21 cellular contexts compared by ENCODE assay signal in genomic region chr20:53800418-53800817, GRCh38.
"Had no signal": no experiment of that assay in that cellular context is flagged by ENCODE, and none has a peak within 500 bp of the region (broad histone marks: within the 10 kb centered on the region; RNA-seq: fewer than 3 reads in every experiment).

No MANE protein-coding gene starts in this region.

- H3K4me1 ChIP-seq: left ventricle myocardium inferior, lower lobe of right lung, neural progenitor cell, thyroid gland had no signal

- H3K4me1 Mint-ChIP-seq: stimulated activated effector memory CD8-positive, alpha-beta T cell treated with anti-CD3 and anti-CD28 coated beads, Interleukin-12 subunit alpha, Interleukin-12 subunit beta, amount 100 ng/mL, for 72 hours had no signal

- H3K9me3 ChIP-seq: left ventricle myocardium inferior, lower lobe of right lung, ovary, suprapubic skin, thyroid gland had no signal

- H3K4me3 ChIP-seq: left ventricle myocardium inferior, lower lobe of right lung, neural progenitor cell, ovary, suprapubic skin, thyroid gland had no signal

- H3K27me3 ChIP-seq: foreskin keratinocyte, neural progenitor cell, ovary, suprapubic skin, thyroid gland had no signal

- H3K9me3 Mint-ChIP-seq: dendritic cell treated with granulocyte-macrophage colony-stimulating factor and Interleukin-4, amounts not matched to agents 40 ng/mL and 50 ng/mL, for 4 days; effector memory CD8-positive, alpha-beta T cell; natural killer cell treated with Interleukin-12 subunit alpha and Interleukin-12 subunit beta and Interleukin-15 and Interleukin-18, amount 100 ng/mL, for 72 hours; neural progenitor cell; stimulated activated effector memory CD8-positive, alpha-beta T cell treated with anti-CD3 and anti-CD28 coated beads, Interleukin-12 subunit alpha, Interleukin-12 subunit beta, amount 100 ng/mL, for 72 hours had no signal

- H3K36me3 Mint-ChIP-seq: memory B cell; mesothelial cell of epicardium; natural killer cell treated with Interleukin-12 subunit alpha and Interleukin-12 subunit beta and Interleukin-15 and Interleukin-18, amount 100 ng/mL, for 72 hours; neural progenitor cell; stimulated activated effector memory CD8-positive, alpha-beta T cell treated with anti-CD3 and anti-CD28 coated beads, Interleukin-12 subunit alpha, Interleukin-12 subunit beta, amount 100 ng/mL, for 72 hours had no signal

- H2AFZ ChIP-seq: neural progenitor cell had no signal

- H3K36me3 ChIP-seq: left ventricle myocardium inferior, lower lobe of right lung, neural progenitor cell, ovary, suprapubic skin, thyroid gland had no signal

- H3K27me3 Mint-ChIP-seq: dendritic cell treated with granulocyte-macrophage colony-stimulating factor and Interleukin-4, amounts not matched to agents 40 ng/mL and 50 ng/mL, for 4 days; effector memory CD8-positive, alpha-beta T cell; memory B cell; natural killer cell treated with Interleukin-12 subunit alpha and Interleukin-12 subunit beta and Interleukin-15 and Interleukin-18, amount 100 ng/mL, for 72 hours had no signal

- ATAC-seq: effector memory CD8-positive, alpha-beta T cell; foreskin keratinocyte; left cardiac atrium; natural killer cell treated with Interleukin-12 subunit alpha and Interleukin-12 subunit beta and Interleukin-15 and Interleukin-18, amount 100 ng/mL, for 72 hours; right cardiac atrium; stimulated activated effector memory CD8-positive, alpha-beta T cell treated with anti-CD3 and anti-CD28 coated beads, Interleukin-12 subunit alpha, Interleukin-12 subunit beta, amount 100 ng/mL, for 72 hours; stimulated activated naive CD8-positive, alpha-beta T cell treated with anti-CD3 and anti-CD28 coated beads, Interleukin-15, Interleukin-2, amounts not matched to agents 100 U/mL and 50 U/mL, for 24 hours had no signal

- H3K4me3 Mint-ChIP-seq: dendritic cell treated with granulocyte-macrophage colony-stimulating factor and Interleukin-4, amounts not matched to agents 40 ng/mL and 50 ng/mL, for 4 days; effector memory CD8-positive, alpha-beta T cell; memory B cell; mesothelial cell of epicardium; natural killer cell treated with Interleukin-12 subunit alpha and Interleukin-12 subunit beta and Interleukin-15 and Interleukin-18, amount 100 ng/mL, for 72 hours; neural progenitor cell; stimulated activated effector memory CD8-positive, alpha-beta T cell treated with anti-CD3 and anti-CD28 coated beads, Interleukin-12 subunit alpha, Interleukin-12 subunit beta, amount 100 ng/mL, for 72 hours had no signal

- H3K9ac ChIP-seq: neural progenitor cell had no signal

- H3K27ac Mint-ChIP-seq: dendritic cell treated with granulocyte-macrophage colony-stimulating factor and Interleukin-4, amounts not matched to agents 40 ng/mL and 50 ng/mL, for 4 days; memory B cell; mesothelial cell of epicardium; natural killer cell treated with Interleukin-12 subunit alpha and Interleukin-12 subunit beta and Interleukin-15 and Interleukin-18, amount 100 ng/mL, for 72 hours; neural progenitor cell; stimulated activated effector memory CD8-positive, alpha-beta T cell treated with anti-CD3 and anti-CD28 coated beads, Interleukin-12 subunit alpha, Interleukin-12 subunit beta, amount 100 ng/mL, for 72 hours had no signal

- DNase-seq: effector memory CD8-positive, alpha-beta T cell; foreskin keratinocyte; kidney; left cardiac atrium; left ventricle myocardium inferior; lower lobe of right lung; nucleus accumbens; ovary; right cardiac atrium; stimulated activated CD4-positive, alpha-beta T cell treated with anti-CD3 and anti-CD28 coated beads, Interleukin-2, amount 100 ng/mL, for 48 hours; stimulated activated CD8-positive, alpha-beta memory T cell treated with anti-CD3 and anti-CD28 coated beads, Interleukin-4, amount 100 ng/mL, for 48 hours; stimulated activated naive CD8-positive, alpha-beta T cell treated with anti-CD3 and anti-CD28 coated beads, Interleukin-15, Interleukin-2, amounts not matched to agents 100 U/mL and 50 U/mL, for 24 hours; thyroid gland had no signal

- H3K4me2 ChIP-seq: neural progenitor cell had no signal

- H3K27ac ChIP-seq: left ventricle myocardium inferior, lower lobe of right lung, neural progenitor cell, ovary, suprapubic skin, thyroid gland had no signal

- FAIRE-seq: kidney, small intestine had no signal
